1 cellular context compared by ENCODE assay signal in the genomic region with DNA sequence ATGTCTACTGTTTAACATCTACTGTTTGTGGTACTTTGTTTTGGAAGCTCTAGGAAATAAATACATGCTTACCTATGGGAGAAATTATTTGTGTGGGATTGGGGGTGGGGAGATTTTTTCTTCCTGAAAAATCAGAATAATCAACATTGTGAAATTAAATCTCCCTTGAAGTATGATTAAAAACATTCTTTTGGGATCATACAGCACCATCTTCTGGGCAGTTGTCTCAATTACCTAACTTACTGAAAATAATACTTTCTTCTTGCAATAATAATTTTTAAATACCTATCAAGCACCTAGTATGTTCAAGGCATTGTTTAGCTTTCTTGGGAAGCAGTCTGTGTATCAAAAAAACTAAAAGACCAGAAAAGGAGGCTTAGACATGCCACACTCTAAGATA.
TF ChIP-seq lines count a peak whose summit lies in the region.

No MANE protein-coding gene starts in this region.

TF ChIP-seq in SK-N-SH, 30 proteins besides CTCF, POLR2A, EP300 and RAD21 (continued from another document):
- TF ChIP-seq, protein P1, sequence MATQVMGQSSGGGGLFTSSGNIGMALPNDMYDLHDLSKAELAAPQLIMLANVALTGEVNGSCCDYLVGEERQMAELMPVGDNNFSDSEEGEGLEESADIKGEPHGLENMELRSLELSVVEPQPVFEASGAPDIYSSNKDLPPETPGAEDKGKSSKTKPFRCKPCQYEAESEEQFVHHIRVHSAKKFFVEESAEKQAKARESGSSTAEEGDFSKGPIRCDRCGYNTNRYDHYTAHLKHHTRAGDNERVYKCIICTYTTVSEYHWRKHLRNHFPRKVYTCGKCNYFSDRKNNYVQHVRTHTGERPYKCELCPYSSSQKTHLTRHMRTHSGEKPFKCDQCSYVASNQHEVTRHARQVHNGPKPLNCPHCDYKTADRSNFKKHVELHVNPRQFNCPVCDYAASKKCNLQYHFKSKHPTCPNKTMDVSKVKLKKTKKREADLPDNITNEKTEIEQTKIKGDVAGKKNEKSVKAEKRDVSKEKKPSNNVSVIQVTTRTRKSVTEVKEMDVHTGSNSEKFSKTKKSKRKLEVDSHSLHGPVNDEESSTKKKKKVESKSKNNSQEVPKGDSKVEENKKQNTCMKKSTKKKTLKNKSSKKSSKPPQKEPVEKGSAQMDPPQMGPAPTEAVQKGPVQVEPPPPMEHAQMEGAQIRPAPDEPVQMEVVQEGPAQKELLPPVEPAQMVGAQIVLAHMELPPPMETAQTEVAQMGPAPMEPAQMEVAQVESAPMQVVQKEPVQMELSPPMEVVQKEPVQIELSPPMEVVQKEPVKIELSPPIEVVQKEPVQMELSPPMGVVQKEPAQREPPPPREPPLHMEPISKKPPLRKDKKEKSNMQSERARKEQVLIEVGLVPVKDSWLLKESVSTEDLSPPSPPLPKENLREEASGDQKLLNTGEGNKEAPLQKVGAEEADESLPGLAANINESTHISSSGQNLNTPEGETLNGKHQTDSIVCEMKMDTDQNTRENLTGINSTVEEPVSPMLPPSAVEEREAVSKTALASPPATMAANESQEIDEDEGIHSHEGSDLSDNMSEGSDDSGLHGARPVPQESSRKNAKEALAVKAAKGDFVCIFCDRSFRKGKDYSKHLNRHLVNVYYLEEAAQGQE (IDR thresholded peaks at IDR 0.05; ENCODE audit: low read depth, low read length), result no peak
